18 cellular contexts compared by ENCODE assay signal in genomic region chr7:43441217-43441616, GRCh38.
"Had no signal": no experiment of that assay in that cellular context is flagged by ENCODE, and none has a peak within 500 bp of the region (broad histone marks: within the 10 kb centered on the region; RNA-seq: fewer than 3 reads in every experiment).

No MANE protein-coding gene starts in this region.

- H3K9me3 ChIP-seq: esophagus muscularis mucosa, gastroesophageal sphincter, heart left ventricle, left lung, lower lobe of right lung had no signal

- ATAC-seq: foreskin keratinocyte, gastroesophageal sphincter, heart left ventricle, left cardiac atrium, left lung, left ventricle myocardium superior, lower lobe of right lung had no signal

- DNase-seq: dermis blood vessel endothelial cell; effector CD4-positive, alpha-beta T cell; effector memory CD4-positive, alpha-beta T cell; foreskin keratinocyte; heart left ventricle; hypothalamus; immature natural killer cell; kidney; left cardiac atrium; left lung; left ventricle myocardium superior; lower lobe of right lung; mesenchymal stem cell had no signal

- H3K4me3 ChIP-seq: coronary artery, dorsolateral prefrontal cortex, esophagus muscularis mucosa, gastroesophageal sphincter, heart left ventricle, hepatocyte, left lung, lower lobe of right lung had no signal

- H3K36me3 ChIP-seq: esophagus muscularis mucosa, gastroesophageal sphincter, heart left ventricle, left lung, lower lobe of right lung had no signal

- H3K27me3 ChIP-seq: dorsolateral prefrontal cortex, foreskin keratinocyte, hepatocyte had no signal

- H3K27ac ChIP-seq: coronary artery, esophagus muscularis mucosa, foreskin keratinocyte, gastroesophageal sphincter, heart left ventricle, hepatocyte, left lung, lower lobe of right lung had no signal
